ENCODE assay signal across 8 cellular contexts in genomic region chr12:71846322-71846940, GRCh38. TPM values are rescaled to one million over a fixed set of nuclear protein-coding genes. Genes with fewer than 3 reads are reported as not detected.
DNase-seq lines count a peak whose midpoint lies in the region; ATAC-seq and TF ChIP-seq lines count a peak whose summit lies in the region.

No MANE protein-coding gene starts in this region.

- H3K4me3 Mint-ChIP-seq in stimulated activated effector memory CD8-positive, alpha-beta T cell treated with anti-CD3 and anti-CD28 coated beads, Interleukin-12 subunit alpha, Interleukin-12 subunit beta, amount 100 ng/mL, for 72 hours = no peak overlapping the region

- TF ChIP-seq CTCF in lower leg skin (IDR thresholded peaks at IDR 0.05) = no peak

- peaks cover 16% of the 10 kb centered on the region for H3K4me1 Mint-ChIP-seq in stimulated activated effector memory CD8-positive, alpha-beta T cell treated with anti-CD3 and anti-CD28 coated beads, Interleukin-12 subunit alpha, Interleukin-12 subunit beta, amount 100 ng/mL, for 72 hours

- no peak overlapping the region for H3K27ac Mint-ChIP-seq in stimulated activated effector memory CD8-positive, alpha-beta T cell treated with anti-CD3 and anti-CD28 coated beads, Interleukin-12 subunit alpha, Interleukin-12 subunit beta, amount 100 ng/mL, for 72 hours

- intact Hi-C loops in lower leg skin (cut with DNase I; ENCODE audit: low total_unique reads) = loop anchor here (10.0 kb wide), 1 partner anchor 72 kb away; no protein-coding TSS in a partner anchor

- peak; percentile 46 for ATAC-seq in HG02623 (IDR thresholded peaks at IDR 0.05; ENCODE audit: unreplicated experiment)
- ATAC-seq in stimulated activated effector memory CD8-positive, alpha-beta T cell treated with anti-CD3 and anti-CD28 coated beads, Interleukin-12 subunit alpha, Interleukin-12 subunit beta, amount 100 ng/mL, for 72 hours = no peak

- WGBS in lower leg skin, 2 donors = 76 to 81% methylated on average over 3 of the region's 3 CpGs

- H3K9me3 Mint-ChIP-seq in stimulated activated effector memory CD8-positive, alpha-beta T cell treated with anti-CD3 and anti-CD28 coated beads, Interleukin-12 subunit alpha, Interleukin-12 subunit beta, amount 100 ng/mL, for 72 hours = no peaks in the 10 kb centered on the region

- peaks cover 25% of the 10 kb centered on the region for H3K36me3 Mint-ChIP-seq in stimulated activated effector memory CD8-positive, alpha-beta T cell treated with anti-CD3 and anti-CD28 coated beads, Interleukin-12 subunit alpha, Interleukin-12 subunit beta, amount 100 ng/mL, for 72 hours

- no peak overlapping the region for H3K4me3 ChIP-seq in lower leg skin (ENCODE audit: low read depth, poor library complexity, severe bottlenecking)

- peak; percentile 41 for DNase-seq in DMS 273 (lab: John Stamatoyannopoulos, UW; ENCODE audit: unreplicated experiment)
- no peak for DNase-seq in DMS 273 treated with DMSO at 0.1 percent for 48 hours (lab: John Stamatoyannopoulos, UW)
- peak; percentile 33 for DNase-seq in RPMI8226
- peak; percentile 22 for DNase-seq in fibroblast of the conjunctiva (ENCODE audit: low read depth)
- peak; percentile 28 for DNase-seq in stromal cell of bone marrow (ENCODE audit: low read depth)
- no peak for DNase-seq in lower leg skin (ENCODE audit: low spot score in 2 of 2)
- DNase-seq in stimulated activated effector memory CD8-positive, alpha-beta T cell treated with anti-CD3 and anti-CD28 coated beads, Interleukin-12 subunit alpha, Interleukin-12 subunit beta, amount 100 ng/mL, for 72 hours (ENCODE audit: low spot score in 2 of 2) = no peak

- no peak for TF ChIP-seq POLR2A in lower leg skin (IDR thresholded peaks at IDR 0.05)

RNA-seq across cellular contexts. Expression of gene TBC1D15, which starts 6.9 kb away (rescaled TPM):
- 10 to 100 TPM; 29.1 to 52.2 (median 41.3) TPM for total RNA-seq in lower leg skin

Comparison
In these comparisons a context has a peak if more than half of its experiments do, and no peak if none do; other contexts are left out.
1. DNase-seq: peak in DMS 273 (single experiment), RPMI8226 (single experiment), fibroblast of the conjunctiva (single experiment) and stromal cell of bone marrow (single experiment); none in DMS 273 treated with DMSO at 0.1 percent for 48 hours (single experiment), lower leg skin (0 of 2) and stimulated activated effector memory CD8-positive, alpha-beta T cell treated with anti-CD3 and anti-CD28 coated beads, Interleukin-12 subunit alpha, Interleukin-12 subunit beta, amount 100 ng/mL, for 72 hours (0 of 2).